8 cellular contexts compared by ENCODE assay signal in genomic region chr9:34179528-34180138, GRCh38. TPM values are rescaled to one million over a fixed set of nuclear protein-coding genes. Genes with fewer than 3 reads are reported as not detected.
DNase-seq lines count a peak whose midpoint lies in the region; ATAC-seq and TF ChIP-seq lines count a peak whose summit lies in the region.

No MANE protein-coding gene starts in this region.

- ATAC-seq in GM21515 (IDR thresholded peaks at IDR 0.05; ENCODE audit: unreplicated experiment) = peak; percentile 17
- ATAC-seq in T-helper 17 cell = peak; percentile 2
- ATAC-seq in HG02973 (IDR thresholded peaks at IDR 0.05; ENCODE audit: unreplicated experiment) = no peak

- no peaks in the 10 kb centered on the region for H3K27me3 ChIP-seq in osteoblast (ENCODE audit: insufficient read depth, low read length)

- H3K9me3 ChIP-seq in T-helper 17 cell (ENCODE audit: control insufficient read depth, low read length, poor library complexity, severe bottlenecking) = no peaks in the 10 kb centered on the region
- no peaks in the 10 kb centered on the region for H3K9me3 ChIP-seq in osteoblast (ENCODE audit: low read depth, low read length)

- peaks cover 17% of the 10 kb centered on the region for H3K4me1 Mint-ChIP-seq in T-helper 17 cell

- no peaks in the 10 kb centered on the region for H3K27me3 Mint-ChIP-seq in T-helper 17 cell

- H2AFZ ChIP-seq in osteoblast (ENCODE audit: low read length) = peak overlapping the region; percentile 78

- H4K20me1 ChIP-seq in osteoblast (ENCODE audit: insufficient read depth, low read length) = peaks cover 15% of the 10 kb centered on the region

- peak overlapping the region; percentile 99 for H3K27ac Mint-ChIP-seq in T-helper 17 cell

- DNase-seq in AG08396 (ENCODE audit: low spot score) (peak; percentile 32), T-helper 17 cell (no peak), fibroblast of pulmonary artery (ENCODE audit: low read depth) (peak; percentile 76), osteoblast (ENCODE audit: insufficient read length, low spot score, missing footprints) (no peak)
- no peak for DNase-seq in stimulated activated CD4-positive, alpha-beta T cell treated with anti-CD3 and anti-CD28 coated beads, Interleukin-2, amount 100 ng/mL, for 24 hours
- no peak for DNase-seq in activated effector memory CD4-positive, alpha-beta T cell treated with Interleukin-2 at 50 U/mL for 16 hours

- H3K4me3 ChIP-seq in fibroblast of pulmonary artery (replicated peaks; ENCODE audit: low read depth, low read length) = peak overlapping the region; percentile 73
- H3K4me3 ChIP-seq in osteoblast (ENCODE audit: insufficient read depth, low read length) = peak overlapping the region; percentile 100

- peaks cover 8% of the 10 kb centered on the region for H3K36me3 Mint-ChIP-seq in T-helper 17 cell (ENCODE audit: low read depth)

- peak overlapping the region; percentile 100 for H3K4me3 Mint-ChIP-seq in T-helper 17 cell

- peaks cover 6% of the 10 kb centered on the region for H3K4me1 ChIP-seq in osteoblast (ENCODE audit: insufficient read depth, low read length)

- H3K36me3 ChIP-seq in osteoblast (ENCODE audit: insufficient read depth, low read length) = peaks cover 4% of the 10 kb centered on the region

- H3K4me2 ChIP-seq in osteoblast (ENCODE audit: insufficient read depth, low read length) = peak overlapping the region; percentile 97

- H3K79me2 ChIP-seq in osteoblast (ENCODE audit: insufficient read depth, low read length) = peaks cover 57% of the 10 kb centered on the region

- H3K27ac ChIP-seq in osteoblast (ENCODE audit: low read depth, low read length) = peak overlapping the region; percentile 96

- TF ChIP-seq CTCF in fibroblast of pulmonary artery (IDR thresholded peaks at IDR 0.05; ENCODE audit: low read length, missing control alignments) (no peak), osteoblast (IDR thresholded peaks at IDR 0.05; ENCODE audit: extremely low read depth, low read depth, low read length) (no peak)

RNA-seq across cellular contexts. Expression of gene UBAP1, which starts 0.8 kb away (rescaled TPM):
- total RNA-seq in T-helper 17 cell (10 to 100 TPM; 63.3 to 68.2 TPM), osteoblast (40.9 and 43.9 TPM in 2 replicates)

RNA-seq across cellular contexts. Expression of gene DCAF12, which starts 53.1 kb away (rescaled TPM):
- 10 to 100 TPM; 14.8 TPM for total RNA-seq in T-helper 17 cell
- total RNA-seq in osteoblast = 21.4 and 21.8 TPM in 2 replicates

Comparison
In these comparisons a context has a peak if more than half of its experiments do, and no peak if none do; other contexts are left out.
1. DNase-seq: peak in AG08396 (single experiment) and fibroblast of pulmonary artery (single experiment); none in T-helper 17 cell (0 of 3), osteoblast (single experiment), stimulated activated CD4-positive, alpha-beta T cell treated with anti-CD3 and anti-CD28 coated beads, Interleukin-2, amount 100 ng/mL, for 24 hours (0 of 2) and activated effector memory CD4-positive, alpha-beta T cell treated with Interleukin-2 at 50 U/mL for 16 hours (single experiment).